ENCODE assay signal across 1 cellular context in the genomic region with DNA sequence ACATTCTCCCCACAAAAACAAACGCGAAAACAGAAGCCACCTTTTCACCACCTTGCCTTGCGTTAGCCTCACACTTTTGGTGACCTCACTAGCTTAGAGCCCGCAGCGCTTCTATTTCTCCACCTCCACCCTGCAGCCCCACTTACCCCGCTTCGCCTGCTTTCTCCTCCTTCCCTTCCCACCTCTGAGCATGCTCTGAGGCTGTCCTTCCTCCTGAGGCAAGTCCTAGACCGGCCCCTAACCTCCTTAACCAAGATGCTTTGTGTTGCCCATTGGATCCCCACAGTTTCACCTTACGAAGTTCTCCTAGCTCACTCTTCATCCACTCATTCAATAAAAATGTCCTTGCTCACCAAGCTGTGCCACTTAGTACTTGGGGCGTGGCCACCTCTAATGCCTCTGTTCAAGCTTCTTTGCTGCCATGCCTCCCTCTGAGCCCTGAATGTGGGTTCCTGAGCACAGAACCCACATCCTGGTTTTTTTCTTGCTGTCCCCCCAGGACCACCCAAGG.
TF ChIP-seq lines count a peak whose summit lies in the region.

No MANE protein-coding gene starts in this region.

TF ChIP-seq in HCT116, 20 proteins besides CTCF, POLR2A, EP300 and RAD21:
- TF ChIP-seq SRF (IDR thresholded peaks at IDR 0.05; ENCODE audit: low read depth) (no peak), MAX (IDR thresholded peaks at IDR 0.05) (no peak), TCF7L2 (IDR thresholded peaks at IDR 0.05; ENCODE audit: borderline replicate concordance, extremely low read depth, insufficient read depth, insufficient read length) (no peak)
